24 cellular contexts compared by ENCODE assay signal in the genomic region with DNA sequence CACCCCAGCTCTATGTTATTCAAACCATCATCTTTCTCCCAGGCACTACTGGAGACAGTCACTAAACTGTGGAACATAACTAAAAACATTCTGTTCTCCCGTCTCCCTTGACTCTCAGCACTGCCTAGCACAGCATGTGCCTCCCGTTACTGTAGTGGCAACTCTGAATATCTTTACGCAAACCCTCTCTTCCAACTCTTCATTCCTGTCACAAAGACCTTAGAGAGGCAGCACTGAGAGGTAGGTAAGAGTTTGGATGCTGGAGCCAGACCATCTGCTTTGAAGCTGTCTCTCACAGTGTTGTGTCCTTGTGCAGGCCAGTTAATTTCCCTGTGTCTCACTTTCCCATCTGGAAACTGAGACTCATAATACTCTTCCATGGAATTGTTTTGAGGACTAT.
DNase-seq lines count a peak whose midpoint lies in the region; ATAC-seq, FAIRE-seq and TF ChIP-seq lines count a peak whose summit lies in the region.
"Had no signal": no experiment of that assay in that cellular context is flagged by ENCODE, and none has a peak within 500 bp of the region (broad histone marks: within the 10 kb centered on the region; RNA-seq: fewer than 3 reads in every experiment).

No MANE protein-coding gene starts in this region.

- peak overlapping the region; percentile 32 for H3K18ac ChIP-seq in mesendoderm (ENCODE audit: low read length)

- 95% methylated on average over 3 of the region's 3 CpGs for WGBS in HepG2 (ENCODE audit: low lambda C conversion rate)
- WGBS in right lobe of liver (ENCODE audit: insufficient coverage, low coverage, low lambda C conversion rate, missing lambda C conversion rate) = 92% methylated on average over 3 of the region's 3 CpGs
- WGBS in mesendoderm (ENCODE audit: extremely low coverage, insufficient coverage, low lambda C conversion rate) = no CpG with 5 or more reads among the region's 3 CpGs
- 82% methylated on average over 3 of the region's 3 CpGs for WGBS in prostate gland
- 92 to 96% methylated on average over 3 of the region's 3 CpGs for WGBS in upper lobe of left lung, 2 donors

- H2BK15ac ChIP-seq in mesendoderm (replicated peaks; ENCODE audit: low read depth) = peak overlapping the region; percentile 92

- H3K27ac ChIP-seq in HepG2 (ENCODE audit: extremely low read length, insufficient read depth, low read length) (peak overlapping the region; percentile 17), right lobe of liver (no peak overlapping the region), mesendoderm (ENCODE audit: low read depth, low read length) (peak overlapping the region; percentile 63), prostate gland (no peak overlapping the region), upper lobe of left lung (no peak overlapping the region)
- H3K27ac ChIP-seq: colonic mucosa, HL-60 had no signal

- H3K56ac ChIP-seq in mesendoderm (ENCODE audit: low read length) = no peak overlapping the region

- no peak for TF ChIP-seq CTCF in HepG2 (CRISPR knock-in tag; IDR thresholded peaks at IDR 0.05)
- TF ChIP-seq CTCF in right lobe of liver (IDR thresholded peaks at IDR 0.05) = no peak
- no peak for TF ChIP-seq CTCF in choroid plexus epithelial cell (conservative IDR thresholded peaks at IDR 0.05; ENCODE audit: low read depth, low read length)
- no peak for TF ChIP-seq CTCF in prostate gland (IDR thresholded peaks at IDR 0.05)
- TF ChIP-seq CTCF in upper lobe of left lung (IDR thresholded peaks at IDR 0.05) = no peak

- H3K79me2 ChIP-seq in HepG2 (ENCODE audit: insufficient read depth, low read length) (peaks cover 81% of the 10 kb centered on the region), mesendoderm (ENCODE audit: control insufficient read depth, insufficient read depth, low read length) (no peaks in the 10 kb centered on the region)

- no peak overlapping the region for H4K8ac ChIP-seq in mesendoderm (ENCODE audit: low read depth, low read length)

- H3K4me2 ChIP-seq in HepG2 (ENCODE audit: low read depth, low read length) = peak overlapping the region; percentile 9; the same call in 1 of the 2 replicates
- no peak overlapping the region for H3K4me2 ChIP-seq in mesendoderm (ENCODE audit: low read length)

- H2AFZ ChIP-seq in HepG2 (ENCODE audit: low read length) = no peak overlapping the region

- no peaks in the 10 kb centered on the region; the same call in none of the 2 replicates for H4K20me1 ChIP-seq in HepG2 (ENCODE audit: insufficient read depth, low read length)

- no peak overlapping the region for H3K4ac ChIP-seq in mesendoderm (ENCODE audit: low read depth, low read length)

- H2AK5ac ChIP-seq in mesendoderm (ENCODE audit: low read length) = no peak overlapping the region

- no peak for TF ChIP-seq RAD21 in HepG2 (CRISPR knock-in tag; IDR thresholded peaks at IDR 0.05)

- H3K27me3 ChIP-seq in HepG2 (ENCODE audit: control insufficient read depth in 1 of 2, insufficient read depth in 2 of 2, low read length in 2 of 2) (no peaks in the 10 kb centered on the region), right lobe of liver (no peaks in the 10 kb centered on the region), mesendoderm (ENCODE audit: insufficient read depth, low read length, poor library complexity) (no peaks in the 10 kb centered on the region), prostate gland (replicated peaks; ENCODE audit: insufficient read depth) (no peaks in the 10 kb centered on the region), upper lobe of left lung (no peaks in the 10 kb centered on the region)
- H3K27me3 ChIP-seq: colonic mucosa had no signal

- H3K9me3 ChIP-seq in HepG2 (ENCODE audit: low read length) (no peaks in the 10 kb centered on the region), right lobe of liver (no peaks in the 10 kb centered on the region), prostate gland (no peaks in the 10 kb centered on the region), upper lobe of left lung (no peaks in the 10 kb centered on the region)
- H3K9me3 ChIP-seq: colonic mucosa had no signal

- ATAC-seq in HepG2 (peak; percentile 33; the same call in 2 of the 3 replicates), right lobe of liver (no peak), upper lobe of left lung (ENCODE audit: low FRiP score in 2 of 2) (no peak)
- ATAC-seq: naive thymus-derived CD4-positive, alpha-beta T cell had no signal

- peak overlapping the region; percentile 10 for H2BK5ac ChIP-seq in mesendoderm (ENCODE audit: low read length)

- intact Hi-C loops in HepG2 (cut with micrococcal nuclease; ENCODE audit: unreplicated experiment) (loop anchor here (10.0 kb wide), 1 partner anchor 48 kb away; no protein-coding TSS in a partner anchor), right lobe of liver (cut with DNase I) (no loop called here), prostate gland (cut with DNase I) (no loop called here)

- H3K79me1 ChIP-seq in mesendoderm (ENCODE audit: low read length) = peaks cover 2% of the 10 kb centered on the region

- H2BK120ac ChIP-seq in mesendoderm (ENCODE audit: low read depth, low read length) = peak overlapping the region; percentile 96

- no peak for FAIRE-seq in HepG2 (lab: Jason Lieb, UNC)
- FAIRE-seq: GM18507, urothelium cell line had no signal

- no peak overlapping the region for H4K5ac ChIP-seq in mesendoderm (ENCODE audit: low read length)

- TF ChIP-seq POLR2A in HepG2 (IDR thresholded peaks at IDR 0.05; ENCODE audit: insufficient read depth in 1 of 2, low read depth in 2 of 2, low read length in 2 of 2) (no peak), right lobe of liver (IDR thresholded peaks at IDR 0.05) (no peak), prostate gland (IDR thresholded peaks at IDR 0.05) (no peak), upper lobe of left lung (IDR thresholded peaks at IDR 0.05) (no peak)

- H3K4me3 ChIP-seq in HepG2 (replicated peaks in 1 of 3; ENCODE audit: insufficient read depth in 1 of 3, low read depth in 2 of 3, low read length in 3 of 3) = no peak overlapping the region
- H3K4me3 ChIP-seq in right lobe of liver = no peak overlapping the region
- no peak overlapping the region for H3K4me3 ChIP-seq in choroid plexus epithelial cell (ENCODE audit: low read depth, low read length)
- H3K4me3 ChIP-seq in mesendoderm (ENCODE audit: low read length) = no peak overlapping the region
- no peak overlapping the region for H3K4me3 ChIP-seq in prostate gland
- H3K4me3 ChIP-seq in upper lobe of left lung = no peak overlapping the region
- H3K4me3 ChIP-seq: colonic mucosa had no signal

- in situ Hi-C loops in HepG2 (cut with HindIII; ENCODE audit: extremely low pct_ligation_motif_present, low pct_unique_long_range_greater_than_20kb) = no loop called here

- POLR2A ChIA-PET in HepG2 (lab: Yijun Ruan, JAX) = no interaction called here

- no peak overlapping the region for H3K9ac ChIP-seq in HepG2 (ENCODE audit: insufficient read depth, low read depth, low read length)
- H3K9ac ChIP-seq in mesendoderm (ENCODE audit: low read length) = no peak overlapping the region

- CTCF ChIA-PET in HepG2 (lab: Yijun Ruan, JAX; ENCODE audit: low intra/inter-chr PET ratio, low total read pairs) = no interaction called here

- H3K23ac ChIP-seq in mesendoderm (ENCODE audit: low read length) = no peak overlapping the region

- TF ChIP-seq EP300 in HepG2 (IDR thresholded peaks at IDR 0.05; ENCODE audit: low read depth in 2 of 2, low read length in 2 of 2) = no peak
- no peak for TF ChIP-seq EP300 in HepG2 (CRISPR knock-in tag; IDR thresholded peaks at IDR 0.05; ENCODE audit: borderline replicate concordance)
- no peak for TF ChIP-seq EP300 in upper lobe of left lung (IDR thresholded peaks at IDR 0.05)

- no TSS peak for BruUV-seq in HepG2 (replicated peaks; lab: Mats Ljungman, UMichigan)

- DNase-seq in HepG2 (ENCODE audit: low spot score) = no peak
- no peak for DNase-seq in right lobe of liver
- DNase-seq in choroid plexus epithelial cell (ENCODE audit: low read depth) = peak; percentile 33
- peak; percentile 59 for DNase-seq in mesendoderm
- DNase-seq in activated CD4-positive, alpha-beta T cell treated with anti-CD3 and anti-CD28 coated beads, Interleukin-2, amount 50 U/mL, for 4 hours = no peak
- DNase-seq in prostate gland (ENCODE audit: low spot score) = no peak
- DNase-seq in NCI-H2081 (lab: John Stamatoyannopoulos, UW) = no peak
- DNase-seq in upper lobe of left lung = no peak
- DNase-seq: activated CD4-positive, alpha-beta T cell treated with anti-CD3 and anti-CD28 coated beads, Interleukin-2, amount 10 ng/mL, durations not matched to agents 7 days and 5 days; activated effector memory CD4-positive, alpha-beta T cell treated with anti-CD3 and anti-CD28 coated beads, Interleukin-2, amount 50 U/mL, for 16 hours; activated T-cell treated with anti-CD3 and anti-CD28 coated beads, Interleukin-2, amount 50 U/mL, for 1 hour; CD4-positive, alpha-beta T cell; colonic mucosa; effector memory CD4-positive, alpha-beta T cell; HCEC 1CT; immature natural killer cell; naive thymus-derived CD4-positive, alpha-beta T cell; NCI-H1436 treated with DMSO at 0.1 percent for 48 hours; NCI-H446 treated with DMSO at 0.1 percent for 48 hours; RPMI8226; T-helper 1 cell had no signal

- peaks cover 36% of the 10 kb centered on the region for H3K4me1 ChIP-seq in HepG2 (ENCODE audit: insufficient read depth, low read length)
- peaks cover 0 to 7% (median 4%) of the 10 kb centered on the region in 4 donors for H3K4me1 ChIP-seq in right lobe of liver
- H3K4me1 ChIP-seq in mesendoderm (ENCODE audit: control insufficient read depth, low read depth, low read length) = peaks cover 14% of the 10 kb centered on the region
- no peaks in the 10 kb centered on the region for H3K4me1 ChIP-seq in prostate gland (replicated peaks)
- H3K4me1 ChIP-seq in upper lobe of left lung = peaks cover 0 to 27% (median 9%) of the 10 kb centered on the region in 4 donors
- H3K4me1 ChIP-seq: colonic mucosa had no signal

- peaks cover 3 to 4% of the 10 kb centered on the region in 2 experiments; a peak in 2 of 5 replicates for H3K36me3 ChIP-seq in HepG2 (replicated peaks in 1 of 2; ENCODE audit: control insufficient read depth in 1 of 2, insufficient read depth in 2 of 2, low read length in 2 of 2)
- no peaks in the 10 kb centered on the region for H3K36me3 ChIP-seq in right lobe of liver
- H3K36me3 ChIP-seq in mesendoderm (ENCODE audit: control insufficient read depth, insufficient read depth, low read length) = no peaks in the 10 kb centered on the region
- no peaks in the 10 kb centered on the region for H3K36me3 ChIP-seq in prostate gland
- H3K36me3 ChIP-seq in upper lobe of left lung = no peaks in the 10 kb centered on the region
- H3K36me3 ChIP-seq: colonic mucosa had no signal

TF ChIP-seq in HepG2, 621 proteins besides CTCF, POLR2A, EP300 and RAD21 (continues in another document):
- TF ChIP-seq EED (CRISPR knock-in tag; IDR thresholded peaks at IDR 0.05) (no peak), ZNF724P (CRISPR knock-in tag; IDR thresholded peaks at IDR 0.05; ENCODE audit: borderline replicate concordance) (no peak)

Comparison
In these comparisons a context has a peak if more than half of its experiments do, and no peak if none do; other contexts are left out.
1. H3K27ac ChIP-seq: peak in HepG2 (single experiment) and mesendoderm (single experiment); none in right lobe of liver (0 of 3), prostate gland (0 of 2) and upper lobe of left lung (0 of 4).
2. DNase-seq: peak in choroid plexus epithelial cell (single experiment) and mesendoderm (single experiment); none in HepG2 (single experiment), right lobe of liver (0 of 3), activated CD4-positive, alpha-beta T cell treated with anti-CD3 and anti-CD28 coated beads, Interleukin-2, amount 50 U/mL, for 4 hours (0 of 2), prostate gland (single experiment), NCI-H2081 (0 of 2) and upper lobe of left lung (0 of 2).